In the genomic region with DNA sequence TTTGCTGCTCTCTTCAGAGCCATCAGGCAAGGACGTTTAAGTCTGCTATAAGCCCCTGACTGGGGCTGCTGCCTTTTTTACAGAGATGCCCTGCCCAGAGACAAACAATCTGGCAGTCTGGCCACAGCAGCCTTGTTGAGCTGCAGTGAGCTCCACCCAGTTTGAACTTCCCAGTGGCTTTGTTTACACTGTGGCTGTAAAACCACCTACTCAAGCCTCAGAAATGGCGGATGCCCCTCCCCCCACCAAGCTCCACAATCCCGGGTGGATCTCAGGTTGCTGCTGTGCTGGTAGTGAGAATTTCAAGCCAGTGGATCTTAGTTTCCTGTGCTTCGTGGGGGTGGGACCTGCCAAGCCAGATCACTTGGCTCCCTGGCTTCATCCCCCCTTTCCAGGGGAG, we compare ENCODE assay signal across 1 cellular context.
TF ChIP-seq lines count a peak whose summit lies in the region.

No MANE protein-coding gene starts in this region.

TF ChIP-seq in GM23338, 12 proteins besides CTCF, POLR2A, EP300 and RAD21 (continued from another document):
- TF ChIP-seq STAT1 (IDR thresholded peaks at IDR 0.05; ENCODE audit: unreplicated experiment) (no peak), REST (IDR thresholded peaks at IDR 0.05; ENCODE audit: unreplicated experiment) (no peak), JUNB (IDR thresholded peaks at IDR 0.05; ENCODE audit: unreplicated experiment) (no peak), POLR2AphosphoS5 (IDR thresholded peaks at IDR 0.05; ENCODE audit: low read depth) (no peak), EZH2 (IDR thresholded peaks at IDR 0.05; ENCODE audit: low read depth, unreplicated experiment) (no peak), NANOG (IDR thresholded peaks at IDR 0.05; ENCODE audit: borderline replicate concordance) (no peak)
